8 cellular contexts compared by ENCODE assay signal in the genomic region with DNA sequence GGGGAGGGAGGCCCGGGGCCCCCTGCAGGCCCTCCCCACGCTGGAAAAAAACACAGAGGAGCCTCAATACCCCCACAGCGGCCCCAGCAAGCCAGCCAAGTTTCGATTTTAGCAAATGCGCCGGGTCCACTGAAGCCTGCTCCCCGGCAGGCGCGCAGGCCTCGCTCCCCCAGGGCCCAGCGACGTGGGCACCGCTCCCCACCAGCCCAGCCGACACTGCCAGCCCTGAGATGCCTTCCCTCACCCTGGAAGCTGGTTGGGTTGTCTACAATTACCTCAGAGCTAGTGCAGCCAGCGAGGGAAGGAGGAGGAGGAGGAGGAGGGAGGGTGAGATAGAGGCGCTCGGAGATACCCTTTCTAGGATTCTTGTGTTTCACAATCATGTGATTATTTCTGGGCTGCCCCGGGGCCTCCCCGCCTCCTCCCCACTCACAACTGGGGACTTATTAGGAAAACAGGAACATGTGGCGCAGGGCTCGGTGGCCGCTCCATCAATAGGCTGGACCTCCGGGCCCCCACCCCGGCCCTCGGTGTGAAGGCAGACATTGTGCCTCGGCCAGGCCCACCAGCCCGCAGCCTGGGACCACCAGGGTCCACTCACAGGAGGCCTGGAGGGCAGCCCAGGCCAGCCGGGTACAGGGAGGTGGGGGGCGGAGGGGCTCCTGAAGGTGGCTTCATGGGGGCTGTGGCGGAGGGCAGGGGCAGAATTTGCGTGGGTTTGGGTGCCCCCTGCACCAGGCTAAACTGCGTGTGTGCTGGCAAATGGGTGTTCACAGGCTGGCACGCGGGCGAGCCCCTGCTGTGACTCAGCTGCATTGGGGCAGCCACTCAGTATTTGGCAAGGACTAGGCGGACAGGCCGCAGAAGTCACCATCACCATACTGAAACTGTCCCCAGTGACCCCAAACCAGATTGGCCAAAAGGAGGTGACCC.
DNase-seq lines count a peak whose midpoint lies in the region; ATAC-seq and TF ChIP-seq lines count a peak whose summit lies in the region.

No MANE protein-coding gene starts in this region.

- peak overlapping the region; percentile 87 for H3K27ac Mint-ChIP-seq in activated CD8-positive, alpha-beta T cell treated with anti-CD3 and anti-CD28 coated beads, Interleukin-2, amount 10 ng/mL, durations not matched to agents 7 days and 5 days

- TF ChIP-seq CTCF in HL-60 (IDR thresholded peaks at IDR 0.05; ENCODE audit: insufficient read depth, low read length), result no peak
- TF ChIP-seq CTCF in vagina (IDR thresholded peaks at IDR 0.05), result no peak

- peaks cover 59% of the 10 kb centered on the region for H3K4me1 ChIP-seq in vagina

- CTCF ChIA-PET in activated CD8-positive, alpha-beta T cell treated with anti-CD3 and anti-CD28 coated beads, Interleukin-2, amount 10 ng/mL, durations not matched to agents 7 days and 5 days (lab: Charles Lee), result interaction anchor here (1.6 to 3.7 kb wide), 3 partner anchors 8 to 317 kb away, joined by 3 to 21 read pairs (median 5); no protein-coding TSS in a partner anchor

- H3K4me1 Mint-ChIP-seq in activated CD8-positive, alpha-beta T cell treated with anti-CD3 and anti-CD28 coated beads, Interleukin-2, amount 10 ng/mL, durations not matched to agents 7 days and 5 days (ENCODE audit: low read depth), result peaks cover 67% of the 10 kb centered on the region

- ATAC-seq in GM18505 (IDR thresholded peaks at IDR 0.05; ENCODE audit: unreplicated experiment) (peak; percentile 31), esophagus mucosa (peak; percentile 3), GM18517 (IDR thresholded peaks at IDR 0.05; ENCODE audit: unreplicated experiment) (no peak)
- ATAC-seq in activated CD8-positive, alpha-beta T cell treated with anti-CD3 and anti-CD28 coated beads, Interleukin-2, amount 10 ng/mL, durations not matched to agents 7 days and 5 days, result peak; percentile 52

- no peaks in the 10 kb centered on the region for H3K9me3 ChIP-seq in vagina

- TF ChIP-seq POLR2A in GM18505 (IDR thresholded peaks at IDR 0.05; ENCODE audit: borderline replicate concordance, extremely low read depth, insufficient read depth, insufficient read length) (no peak), vagina (IDR thresholded peaks at IDR 0.05) (no peak)

- H3K27ac ChIP-seq in HL-60 (replicated peaks) (peak overlapping the region; percentile 7; the same call in 1 of the 2 replicates), vagina (peak overlapping the region; percentile 92)

- DNase-seq in HL-60 (ENCODE audit: low read depth in 1 of 2, low spot score in 1 of 2), result peak; percentile 81 to 92
- peak; percentile 64 for DNase-seq in activated CD8-positive, alpha-beta T cell treated with anti-CD3 and anti-CD28 coated beads, Interleukin-2, amount 10 ng/mL, durations not matched to agents 7 days and 5 days
- peak; percentile 81 for DNase-seq in occipital lobe (lab: John Stamatoyannopoulos, UW)
- DNase-seq in vagina (ENCODE audit: extremely low spot score in 2 of 2), result peak in 1 of 2 donors; percentile 95
- no peak for DNase-seq in OCI-M2 (lab: John Stamatoyannopoulos, UW; ENCODE audit: unreplicated experiment)

- POLR2A ChIA-PET in activated CD8-positive, alpha-beta T cell treated with anti-CD3 and anti-CD28 coated beads, Interleukin-2, amount 10 ng/mL, durations not matched to agents 7 days and 5 days (lab: Charles Lee), result interaction anchor here (4.9 kb wide), 1 partner anchor 8 kb away, joined by 34 read pairs; no protein-coding TSS in a partner anchor

- no peaks in the 10 kb centered on the region for H3K9me3 Mint-ChIP-seq in activated CD8-positive, alpha-beta T cell treated with anti-CD3 and anti-CD28 coated beads, Interleukin-2, amount 10 ng/mL, durations not matched to agents 7 days and 5 days (ENCODE audit: insufficient read depth)

- intact Hi-C loops in vagina (cut with DNase I), result no loop called here

- peak overlapping the region; percentile 32 for H3K4me3 ChIP-seq in HL-60 (replicated peaks; ENCODE audit: insufficient read depth, low read length)
- peak overlapping the region; percentile 29 to 56 for H3K4me3 ChIP-seq in vagina

- H3K27me3 ChIP-seq in HL-60 (ENCODE audit: insufficient read depth, poor library complexity, severe bottlenecking) (no peaks in the 10 kb centered on the region), vagina (no peaks in the 10 kb centered on the region)

- H3K36me3 ChIP-seq in vagina, result peaks cover 0 to 16% of the 10 kb centered on the region in 2 donors

- H3K27me3 Mint-ChIP-seq in activated CD8-positive, alpha-beta T cell treated with anti-CD3 and anti-CD28 coated beads, Interleukin-2, amount 10 ng/mL, durations not matched to agents 7 days and 5 days (ENCODE audit: low read depth), result no peaks in the 10 kb centered on the region

- peaks cover 30% of the 10 kb centered on the region for H3K36me3 Mint-ChIP-seq in activated CD8-positive, alpha-beta T cell treated with anti-CD3 and anti-CD28 coated beads, Interleukin-2, amount 10 ng/mL, durations not matched to agents 7 days and 5 days (ENCODE audit: low read depth)

- H3K4me3 Mint-ChIP-seq in activated CD8-positive, alpha-beta T cell treated with anti-CD3 and anti-CD28 coated beads, Interleukin-2, amount 10 ng/mL, durations not matched to agents 7 days and 5 days, result peak overlapping the region; percentile 74
